Comparison of ENCODE assay signal across 27 cellular contexts in the genomic region with DNA sequence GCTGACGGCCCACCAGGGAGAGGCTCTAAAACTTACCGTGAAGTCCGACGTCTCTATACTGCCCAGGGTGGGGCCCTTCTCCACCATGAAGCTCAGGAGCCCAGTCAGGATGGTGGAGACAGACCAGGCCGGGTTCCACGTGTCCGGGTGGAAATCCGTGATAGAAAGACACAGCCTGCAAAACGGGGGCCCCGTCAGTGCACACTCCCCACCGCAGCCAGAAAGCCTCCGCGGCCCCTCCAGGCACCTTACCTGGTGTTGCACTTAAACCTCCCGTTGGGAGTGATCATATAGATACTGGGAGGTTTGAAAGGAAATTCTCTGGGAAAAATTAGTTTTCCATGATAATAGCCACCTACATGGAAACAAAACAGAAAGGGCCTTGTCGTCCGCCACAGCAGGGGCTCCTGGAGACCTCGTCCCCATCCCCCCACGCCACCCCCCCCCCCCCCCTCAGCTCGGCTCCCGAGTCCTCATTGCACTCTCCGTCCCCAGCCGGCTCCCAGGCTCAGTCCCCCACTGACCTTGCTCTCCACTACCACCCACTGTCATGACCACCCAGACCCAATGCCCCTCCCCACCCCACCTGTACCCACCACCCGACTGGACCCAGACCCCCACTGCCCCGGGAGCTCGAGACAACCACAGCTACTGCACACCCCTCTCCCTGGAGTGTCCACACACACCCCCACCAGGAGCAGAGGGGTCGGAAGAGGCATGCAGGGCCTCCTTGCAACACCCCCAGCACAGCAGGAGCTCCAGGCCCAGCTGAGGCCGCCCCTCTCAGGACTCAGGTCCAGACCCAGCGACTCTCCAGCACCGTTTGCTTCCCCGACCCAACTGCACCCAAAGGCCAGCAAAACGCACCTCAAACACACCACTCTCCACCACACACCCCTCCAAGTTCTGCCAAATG. TPM values are rescaled to one million over a fixed set of nuclear protein-coding genes. Genes with fewer than 3 reads are reported as not detected.
DNase-seq lines count a peak whose midpoint lies in the region; ATAC-seq lines count a peak whose summit lies in the region.
"Had no signal": no experiment of that assay in that cellular context is flagged by ENCODE, and none has a peak within 500 bp of the region (broad histone marks: within the 10 kb centered on the region; RNA-seq: fewer than 3 reads in every experiment).

No MANE protein-coding gene starts in this region.

- peaks cover 0 to 59% (median 0%) of the 10 kb centered on the region in 3 donors for H3K36me3 Mint-ChIP-seq in naive thymus-derived CD8-positive, alpha-beta T cell

- POLR2A ChIA-PET in naive thymus-derived CD8-positive, alpha-beta T cell (lab: Charles Lee), result interaction anchor here (0.6 to 0.8 kb wide), 2 partner anchors 10 to 765 kb away, joined by 3 read pairs; no protein-coding TSS in a partner anchor

- no peaks in the 10 kb centered on the region for H3K27me3 Mint-ChIP-seq in naive thymus-derived CD8-positive, alpha-beta T cell
- H3K27me3 Mint-ChIP-seq: type B pancreatic cell had no signal

- H4K20me1 ChIP-seq in BLaER1 treated with 17β-estradiol and CSF1 and Interleukin-3, amounts not matched to agents 10 nM and 100 nM, result peaks cover 75 to 99% (median 94%) of the 10 kb centered on the region in 11 experiments

- H3K27ac ChIP-seq in BLaER1 treated with 17β-estradiol and CSF1 and Interleukin-3, amounts not matched to agents 10 nM and 100 nM, result peak overlapping the region in 5 of 11 experiments; percentile 21 to 76 (median 66); a peak in 6 of 22 replicates
- H3K27ac ChIP-seq in SK-N-MC, result 0 out of 2 replicates have a peak overlapping the region, but pooled peaks have one; percentile 35
- H3K27ac ChIP-seq: breast epithelium, colonic mucosa, parathyroid adenoma, Peyer's patch, right atrium auricular region, spleen had no signal

- no peak for ATAC-seq in naive thymus-derived CD8-positive, alpha-beta T cell

- peaks cover 75 to 99% (median 96%) of the 10 kb centered on the region in 10 experiments for H3K4me1 ChIP-seq in BLaER1 treated with 17β-estradiol and CSF1 and Interleukin-3, amounts not matched to agents 10 nM and 100 nM
- H3K4me1 ChIP-seq: breast epithelium, colonic mucosa, parathyroid adenoma, Peyer's patch had no signal

- peaks cover 0 to 4% (median 0%) of the 10 kb centered on the region in 11 experiments; a peak in 2 of 22 replicates for H3K9me3 ChIP-seq in BLaER1 treated with 17β-estradiol and CSF1 and Interleukin-3, amounts not matched to agents 10 nM and 100 nM (replicated peaks in 1 of 11)
- H3K9me3 ChIP-seq in SK-N-MC (ENCODE audit: low read depth, low read length), result no peaks in the 10 kb centered on the region
- H3K9me3 ChIP-seq: breast epithelium, colonic mucosa, Peyer's patch, right atrium auricular region, spleen had no signal

- H3K4me1 Mint-ChIP-seq in naive thymus-derived CD8-positive, alpha-beta T cell, result peaks cover 9 to 40% (median 25%) of the 10 kb centered on the region in 4 donors
- H3K4me1 Mint-ChIP-seq: neural crest cell had no signal

- H3K9me3 Mint-ChIP-seq in naive thymus-derived CD8-positive, alpha-beta T cell, result no peaks in the 10 kb centered on the region
- H3K9me3 Mint-ChIP-seq: neural crest cell, type B pancreatic cell had no signal

- no peak overlapping the region; a peak in 1 of 22 replicates for H3K9ac ChIP-seq in BLaER1 treated with 17β-estradiol and CSF1 and Interleukin-3, amounts not matched to agents 10 nM and 100 nM
- H3K9ac ChIP-seq in SK-N-MC (ENCODE audit: insufficient read length), result no peak overlapping the region
- H3K9ac ChIP-seq: parathyroid adenoma had no signal

- H3K27me3 ChIP-seq in BLaER1 treated with 17β-estradiol and CSF1 and Interleukin-3, amounts not matched to agents 10 nM and 100 nM, result no peaks in the 10 kb centered on the region
- H3K27me3 ChIP-seq in H7 (ENCODE audit: control insufficient read depth, insufficient read depth, low read length), result no peaks in the 10 kb centered on the region
- H3K27me3 ChIP-seq: breast epithelium, colonic mucosa, Peyer's patch, right atrium auricular region, spleen had no signal

- no peak overlapping the region for H3K4me3 Mint-ChIP-seq in naive thymus-derived CD8-positive, alpha-beta T cell
- H3K4me3 Mint-ChIP-seq: neural crest cell, type B pancreatic cell had no signal

- peak overlapping the region in 3 of 10 donors; percentile 35 to 86 (median 46) for H3K27ac Mint-ChIP-seq in naive thymus-derived CD8-positive, alpha-beta T cell
- H3K27ac Mint-ChIP-seq: type B pancreatic cell had no signal

- H3K36me3 ChIP-seq in BLaER1 treated with 17β-estradiol and CSF1 and Interleukin-3, amounts not matched to agents 10 nM and 100 nM, result peaks cover 40 to 71% (median 63%) of the 10 kb centered on the region in 11 experiments
- H3K36me3 ChIP-seq in H7 (replicated peaks; ENCODE audit: control insufficient read depth, insufficient read depth, low read length) (peaks cover 18% of the 10 kb centered on the region), SK-N-MC (ENCODE audit: insufficient read depth, low read length) (peaks cover 52% of the 10 kb centered on the region)

- H3K4me3 ChIP-seq in BLaER1 treated with 17β-estradiol and CSF1 and Interleukin-3, amounts not matched to agents 10 nM and 100 nM, result no peak overlapping the region
- H3K4me3 ChIP-seq in H7 (ENCODE audit: insufficient read depth, low read depth, low read length), result no peak overlapping the region
- H3K4me3 ChIP-seq in SK-N-MC, result no peak overlapping the region
- H3K4me3 ChIP-seq: breast epithelium, colonic mucosa, Peyer's patch, right atrium auricular region, spleen had no signal

- H3K4me2 ChIP-seq in BLaER1 treated with 17β-estradiol and CSF1 and Interleukin-3, amounts not matched to agents 10 nM and 100 nM, result peak overlapping the region; percentile 49 to 98 (median 87)

- peak; percentile 84 for DNase-seq in H7
- DNase-seq in SK-N-MC (ENCODE audit: low read depth, low spot score), result no peak
- DNase-seq in iPS-NIHi11 (ENCODE audit: low spot score), result peak; percentile 51
- DNase-seq in NCI-H1105 treated with DMSO at 0.1 percent for 48 hours (lab: John Stamatoyannopoulos, UW), result no peak
- no peak for DNase-seq in GM03348 (ENCODE audit: low spot score)
- DNase-seq in naive thymus-derived CD8-positive, alpha-beta T cell, result no peak
- DNase-seq: activated CD4-positive, alpha-beta T cell treated with anti-CD3 and anti-CD28 coated beads for 48 hours; activated naive CD4-positive, alpha-beta T cell treated with Interleukin-2 at 50 U/mL for 16 hours; activated T-cell treated with anti-CD3 and anti-CD28 coated beads, Interleukin-2, amount 50 U/mL, for 48 hours; amniotic stem cell; colonic mucosa; effector memory CD4-positive, alpha-beta T cell; foreskin fibroblast; head of caudate nucleus; NCI-H2029; NCI-H526 treated with DMSO at 0.1 percent for 48 hours; Peyer's patch; spleen had no signal

RNA-seq across cellular contexts. Expression of a gene that starts 10.7 kb away (rescaled TPM):
- 3.6 and 6.3 TPM in 2 replicates for total RNA-seq in H7 (2014; rRNA removed; shearing (Covaris generic))
- 1 to 10 TPM; 5.0 to 7.1 TPM for total RNA-seq in naive thymus-derived CD8-positive, alpha-beta T cell
- polyA plus RNA-seq in naive thymus-derived CD8-positive, alpha-beta T cell, result under 1 TPM in 1 of 3 donors, not detected in 2; 0.22 TPM
- total RNA-seq: Daoy, M059J, right atrium auricular region, SK-MEL-5 had no signal

RNA-seq across cellular contexts. Expression of a gene that starts 16.4 kb away (rescaled TPM):
- 81.8 and 105 TPM in 2 replicates for total RNA-seq in H7 (2014; rRNA removed; shearing (Covaris generic))
- 100 to 1,000 TPM; 104 to 105 TPM for total RNA-seq in naive thymus-derived CD8-positive, alpha-beta T cell
- polyA plus RNA-seq in naive thymus-derived CD8-positive, alpha-beta T cell, result 10 to 100 TPM; 84.7 to 92.9 (median 85.8) TPM

RNA-seq across cellular contexts. Expression of a gene that starts 23.0 kb away (rescaled TPM):
- 4.0 and 10.2 TPM in 2 replicates for total RNA-seq in H7 (2014; rRNA removed; shearing (Covaris generic))
- 10 to 100 TPM; 11.8 to 17.4 TPM for total RNA-seq in naive thymus-derived CD8-positive, alpha-beta T cell
- under 1 TPM in 2 of 3 donors, not detected in 1; 0.06 to 0.58 TPM for polyA plus RNA-seq in naive thymus-derived CD8-positive, alpha-beta T cell

RNA-seq across cellular contexts. Expression of a gene that starts 25.2 kb away (rescaled TPM):
- total RNA-seq in H7 (2014; rRNA removed; shearing (Covaris generic)), result 40.3 and 47.2 TPM in 2 replicates
- total RNA-seq in naive thymus-derived CD8-positive, alpha-beta T cell, result 10 to 100 TPM; 21.4 to 23.6 TPM
- 10 to 100 TPM in 2 of 3 donors, 1 to 10 TPM in 1; 8.8 to 24.6 (median 14.6) TPM for polyA plus RNA-seq in naive thymus-derived CD8-positive, alpha-beta T cell

RNA-seq across cellular contexts. Expression of a gene that starts 25.4 kb away (rescaled TPM):
- 102 and 127 TPM in 2 replicates for total RNA-seq in H7 (2014; rRNA removed; shearing (Covaris generic))
- 100 to 1,000 TPM; 110 to 115 TPM for total RNA-seq in naive thymus-derived CD8-positive, alpha-beta T cell
- 10 to 100 TPM; 73.8 to 86.3 (median 76.7) TPM for polyA plus RNA-seq in naive thymus-derived CD8-positive, alpha-beta T cell

Comparison
In these comparisons a context has a peak if more than half of its experiments do, and no peak if none do; other contexts are left out.
1. DNase-seq: peak in H7 (single experiment) and iPS-NIHi11 (single experiment); none in SK-N-MC (single experiment), NCI-H1105 treated with DMSO at 0.1 percent for 48 hours (single experiment), GM03348 (single experiment) and naive thymus-derived CD8-positive, alpha-beta T cell (0 of 10).